In the genomic region with DNA sequence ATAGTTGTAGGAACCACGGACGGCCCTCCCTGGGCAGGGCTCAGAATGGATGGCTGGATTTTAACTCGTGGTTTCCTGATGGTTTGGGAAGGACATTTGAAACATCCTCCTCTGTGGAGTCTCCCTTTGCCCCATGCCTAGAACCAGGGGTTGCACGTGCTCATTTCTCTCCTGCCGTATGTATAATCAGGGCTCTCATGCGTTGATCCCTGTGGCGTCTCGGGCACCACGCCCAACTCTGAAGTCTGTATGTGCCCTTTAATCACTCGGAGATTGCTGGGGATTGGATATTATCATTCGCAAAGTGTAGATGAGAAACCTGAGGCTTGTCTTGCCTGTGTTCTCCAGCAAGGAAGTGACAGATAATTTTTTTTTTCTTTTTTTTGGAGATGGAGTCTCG, we compare ENCODE assay signal across 7 cellular contexts.
A peak's percentile ranks its signal among the peaks of the same experiment; 100 is the strongest.
DNase-seq lines count a peak whose midpoint lies in the region; ATAC-seq and TF ChIP-seq lines count a peak whose summit lies in the region.

No MANE protein-coding gene starts in this region.

- H3K36me3 ChIP-seq in left lung (no peaks in the 10 kb centered on the region), uterus (no peaks in the 10 kb centered on the region)

- peaks cover 3 to 13% of the 10 kb centered on the region in 2 donors for H3K4me1 ChIP-seq in left lung
- H3K4me1 ChIP-seq in uterus, result peaks cover 0 to 4% of the 10 kb centered on the region in 2 donors

- H3K27ac ChIP-seq in left lung, result no peak overlapping the region
- H3K27ac ChIP-seq in uterus, result no peak overlapping the region

- peaks cover 24% of the 10 kb centered on the region for H3K4me1 Mint-ChIP-seq in activated naive CD8-positive, alpha-beta T cell (ENCODE audit: low read depth)
- H3K4me1 Mint-ChIP-seq in naive thymus-derived CD8-positive, alpha-beta T cell, result peaks cover 12 to 39% (median 29%) of the 10 kb centered on the region in 4 donors

- DNase-seq in DMS53 (lab: John Stamatoyannopoulos, UW) (peak; percentile 83), left lung (no peak), mesenteric fat pad (ENCODE audit: low spot score) (no peak), uterus (no peak)
- no peak for DNase-seq in Jurkat, Clone E6-1 (ENCODE audit: low read depth, low spot score)
- DNase-seq in naive thymus-derived CD8-positive, alpha-beta T cell, result no peak

- ATAC-seq in naive thymus-derived CD8-positive, alpha-beta T cell, result no peak
- no peak for ATAC-seq in left lung

- H3K4me3 ChIP-seq in Jurkat, Clone E6-1 (ENCODE audit: low read length), result peak overlapping the region; percentile 45
- H3K4me3 ChIP-seq in left lung (no peak overlapping the region), uterus (peak overlapping the region in 1 of 2 donors; percentile 12)

- peak overlapping the region; percentile 91 for H3K4me3 Mint-ChIP-seq in activated naive CD8-positive, alpha-beta T cell
- H3K4me3 Mint-ChIP-seq in naive thymus-derived CD8-positive, alpha-beta T cell, result peak overlapping the region; percentile 82 to 91 (median 86)

- no peaks in the 10 kb centered on the region for H3K9me3 Mint-ChIP-seq in activated naive CD8-positive, alpha-beta T cell (ENCODE audit: low read depth)
- no peaks in the 10 kb centered on the region for H3K9me3 Mint-ChIP-seq in naive thymus-derived CD8-positive, alpha-beta T cell

- peaks cover 5% of the 10 kb centered on the region for H3K36me3 Mint-ChIP-seq in activated naive CD8-positive, alpha-beta T cell
- H3K36me3 Mint-ChIP-seq in naive thymus-derived CD8-positive, alpha-beta T cell, result no peaks in the 10 kb centered on the region

- peak overlapping the region; percentile 99 for H3K27ac Mint-ChIP-seq in activated naive CD8-positive, alpha-beta T cell
- H3K27ac Mint-ChIP-seq in naive thymus-derived CD8-positive, alpha-beta T cell, result peak overlapping the region; percentile 93 to 99 (median 98)

- intact Hi-C loops in left lung (cut with DNase I), result no loop called here
- intact Hi-C loops in uterus (cut with DNase I; ENCODE audit: low total_unique reads), result no loop called here

- H3K27me3 ChIP-seq in left lung (no peaks in the 10 kb centered on the region), uterus (no peaks in the 10 kb centered on the region)

- no peaks in the 10 kb centered on the region for H3K27me3 Mint-ChIP-seq in activated naive CD8-positive, alpha-beta T cell
- H3K27me3 Mint-ChIP-seq in naive thymus-derived CD8-positive, alpha-beta T cell, result no peaks in the 10 kb centered on the region

- H3K9me3 ChIP-seq in left lung, result no peaks in the 10 kb centered on the region
- H3K9me3 ChIP-seq in uterus, result no peaks in the 10 kb centered on the region

- TF ChIP-seq CTCF in left lung (IDR thresholded peaks at IDR 0.05) (no peak), uterus (IDR thresholded peaks at IDR 0.05) (no peak)

- POLR2A ChIA-PET in naive thymus-derived CD8-positive, alpha-beta T cell (lab: Charles Lee), result interaction anchor here (0.7 to 1.7 kb wide), 7 partner anchors 10 to 98 kb away, joined by 3 to 11 read pairs (median 4); no protein-coding TSS in a partner anchor

- TF ChIP-seq POLR2A in uterus (IDR thresholded peaks at IDR 0.05), result no peak
